2 cellular contexts compared by ENCODE assay signal in the genomic region with DNA sequence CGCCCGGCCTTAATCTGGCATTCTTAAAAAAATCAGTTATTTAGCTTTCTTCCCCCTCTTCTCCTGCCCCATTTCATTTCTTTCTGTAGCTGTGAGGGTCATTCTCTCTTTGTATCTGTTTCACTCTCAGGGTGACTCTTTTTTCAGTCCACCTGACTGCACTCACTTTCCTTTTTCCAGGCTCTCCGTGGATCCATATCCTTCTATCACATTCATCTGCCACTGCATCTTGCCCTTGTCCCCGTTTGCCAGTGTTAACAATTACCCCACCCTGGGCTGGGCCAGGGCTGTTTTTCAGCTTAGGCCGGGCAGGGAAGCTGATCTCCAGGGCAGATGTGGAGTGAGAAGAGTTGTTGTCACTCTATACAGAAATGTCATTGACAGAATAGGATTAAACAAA.
TF ChIP-seq lines count a peak whose summit lies in the region.

No MANE protein-coding gene starts in this region.

TF ChIP-seq in GM23338, 12 proteins besides CTCF, POLR2A, EP300 and RAD21 (continued from another document):
- TF ChIP-seq JUNB (IDR thresholded peaks at IDR 0.05; ENCODE audit: unreplicated experiment) (no peak), EZH2 (IDR thresholded peaks at IDR 0.05; ENCODE audit: low read depth, unreplicated experiment) (no peak), ZNF114 (CRISPR knock-in tag; IDR thresholded peaks at IDR 0.05) (no peak), STAT1 (IDR thresholded peaks at IDR 0.05; ENCODE audit: unreplicated experiment) (no peak), CREB1 (CRISPR knock-in tag; IDR thresholded peaks at IDR 0.05; ENCODE audit: low read depth) (no peak), POLR2AphosphoS5 (IDR thresholded peaks at IDR 0.05; ENCODE audit: low read depth) (no peak)
- TF ChIP-seq, protein P1, sequence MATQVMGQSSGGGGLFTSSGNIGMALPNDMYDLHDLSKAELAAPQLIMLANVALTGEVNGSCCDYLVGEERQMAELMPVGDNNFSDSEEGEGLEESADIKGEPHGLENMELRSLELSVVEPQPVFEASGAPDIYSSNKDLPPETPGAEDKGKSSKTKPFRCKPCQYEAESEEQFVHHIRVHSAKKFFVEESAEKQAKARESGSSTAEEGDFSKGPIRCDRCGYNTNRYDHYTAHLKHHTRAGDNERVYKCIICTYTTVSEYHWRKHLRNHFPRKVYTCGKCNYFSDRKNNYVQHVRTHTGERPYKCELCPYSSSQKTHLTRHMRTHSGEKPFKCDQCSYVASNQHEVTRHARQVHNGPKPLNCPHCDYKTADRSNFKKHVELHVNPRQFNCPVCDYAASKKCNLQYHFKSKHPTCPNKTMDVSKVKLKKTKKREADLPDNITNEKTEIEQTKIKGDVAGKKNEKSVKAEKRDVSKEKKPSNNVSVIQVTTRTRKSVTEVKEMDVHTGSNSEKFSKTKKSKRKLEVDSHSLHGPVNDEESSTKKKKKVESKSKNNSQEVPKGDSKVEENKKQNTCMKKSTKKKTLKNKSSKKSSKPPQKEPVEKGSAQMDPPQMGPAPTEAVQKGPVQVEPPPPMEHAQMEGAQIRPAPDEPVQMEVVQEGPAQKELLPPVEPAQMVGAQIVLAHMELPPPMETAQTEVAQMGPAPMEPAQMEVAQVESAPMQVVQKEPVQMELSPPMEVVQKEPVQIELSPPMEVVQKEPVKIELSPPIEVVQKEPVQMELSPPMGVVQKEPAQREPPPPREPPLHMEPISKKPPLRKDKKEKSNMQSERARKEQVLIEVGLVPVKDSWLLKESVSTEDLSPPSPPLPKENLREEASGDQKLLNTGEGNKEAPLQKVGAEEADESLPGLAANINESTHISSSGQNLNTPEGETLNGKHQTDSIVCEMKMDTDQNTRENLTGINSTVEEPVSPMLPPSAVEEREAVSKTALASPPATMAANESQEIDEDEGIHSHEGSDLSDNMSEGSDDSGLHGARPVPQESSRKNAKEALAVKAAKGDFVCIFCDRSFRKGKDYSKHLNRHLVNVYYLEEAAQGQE (IDR thresholded peaks at IDR 0.05; ENCODE audit: unreplicated experiment), result no peak
- TF ChIP-seq, protein P2, sequence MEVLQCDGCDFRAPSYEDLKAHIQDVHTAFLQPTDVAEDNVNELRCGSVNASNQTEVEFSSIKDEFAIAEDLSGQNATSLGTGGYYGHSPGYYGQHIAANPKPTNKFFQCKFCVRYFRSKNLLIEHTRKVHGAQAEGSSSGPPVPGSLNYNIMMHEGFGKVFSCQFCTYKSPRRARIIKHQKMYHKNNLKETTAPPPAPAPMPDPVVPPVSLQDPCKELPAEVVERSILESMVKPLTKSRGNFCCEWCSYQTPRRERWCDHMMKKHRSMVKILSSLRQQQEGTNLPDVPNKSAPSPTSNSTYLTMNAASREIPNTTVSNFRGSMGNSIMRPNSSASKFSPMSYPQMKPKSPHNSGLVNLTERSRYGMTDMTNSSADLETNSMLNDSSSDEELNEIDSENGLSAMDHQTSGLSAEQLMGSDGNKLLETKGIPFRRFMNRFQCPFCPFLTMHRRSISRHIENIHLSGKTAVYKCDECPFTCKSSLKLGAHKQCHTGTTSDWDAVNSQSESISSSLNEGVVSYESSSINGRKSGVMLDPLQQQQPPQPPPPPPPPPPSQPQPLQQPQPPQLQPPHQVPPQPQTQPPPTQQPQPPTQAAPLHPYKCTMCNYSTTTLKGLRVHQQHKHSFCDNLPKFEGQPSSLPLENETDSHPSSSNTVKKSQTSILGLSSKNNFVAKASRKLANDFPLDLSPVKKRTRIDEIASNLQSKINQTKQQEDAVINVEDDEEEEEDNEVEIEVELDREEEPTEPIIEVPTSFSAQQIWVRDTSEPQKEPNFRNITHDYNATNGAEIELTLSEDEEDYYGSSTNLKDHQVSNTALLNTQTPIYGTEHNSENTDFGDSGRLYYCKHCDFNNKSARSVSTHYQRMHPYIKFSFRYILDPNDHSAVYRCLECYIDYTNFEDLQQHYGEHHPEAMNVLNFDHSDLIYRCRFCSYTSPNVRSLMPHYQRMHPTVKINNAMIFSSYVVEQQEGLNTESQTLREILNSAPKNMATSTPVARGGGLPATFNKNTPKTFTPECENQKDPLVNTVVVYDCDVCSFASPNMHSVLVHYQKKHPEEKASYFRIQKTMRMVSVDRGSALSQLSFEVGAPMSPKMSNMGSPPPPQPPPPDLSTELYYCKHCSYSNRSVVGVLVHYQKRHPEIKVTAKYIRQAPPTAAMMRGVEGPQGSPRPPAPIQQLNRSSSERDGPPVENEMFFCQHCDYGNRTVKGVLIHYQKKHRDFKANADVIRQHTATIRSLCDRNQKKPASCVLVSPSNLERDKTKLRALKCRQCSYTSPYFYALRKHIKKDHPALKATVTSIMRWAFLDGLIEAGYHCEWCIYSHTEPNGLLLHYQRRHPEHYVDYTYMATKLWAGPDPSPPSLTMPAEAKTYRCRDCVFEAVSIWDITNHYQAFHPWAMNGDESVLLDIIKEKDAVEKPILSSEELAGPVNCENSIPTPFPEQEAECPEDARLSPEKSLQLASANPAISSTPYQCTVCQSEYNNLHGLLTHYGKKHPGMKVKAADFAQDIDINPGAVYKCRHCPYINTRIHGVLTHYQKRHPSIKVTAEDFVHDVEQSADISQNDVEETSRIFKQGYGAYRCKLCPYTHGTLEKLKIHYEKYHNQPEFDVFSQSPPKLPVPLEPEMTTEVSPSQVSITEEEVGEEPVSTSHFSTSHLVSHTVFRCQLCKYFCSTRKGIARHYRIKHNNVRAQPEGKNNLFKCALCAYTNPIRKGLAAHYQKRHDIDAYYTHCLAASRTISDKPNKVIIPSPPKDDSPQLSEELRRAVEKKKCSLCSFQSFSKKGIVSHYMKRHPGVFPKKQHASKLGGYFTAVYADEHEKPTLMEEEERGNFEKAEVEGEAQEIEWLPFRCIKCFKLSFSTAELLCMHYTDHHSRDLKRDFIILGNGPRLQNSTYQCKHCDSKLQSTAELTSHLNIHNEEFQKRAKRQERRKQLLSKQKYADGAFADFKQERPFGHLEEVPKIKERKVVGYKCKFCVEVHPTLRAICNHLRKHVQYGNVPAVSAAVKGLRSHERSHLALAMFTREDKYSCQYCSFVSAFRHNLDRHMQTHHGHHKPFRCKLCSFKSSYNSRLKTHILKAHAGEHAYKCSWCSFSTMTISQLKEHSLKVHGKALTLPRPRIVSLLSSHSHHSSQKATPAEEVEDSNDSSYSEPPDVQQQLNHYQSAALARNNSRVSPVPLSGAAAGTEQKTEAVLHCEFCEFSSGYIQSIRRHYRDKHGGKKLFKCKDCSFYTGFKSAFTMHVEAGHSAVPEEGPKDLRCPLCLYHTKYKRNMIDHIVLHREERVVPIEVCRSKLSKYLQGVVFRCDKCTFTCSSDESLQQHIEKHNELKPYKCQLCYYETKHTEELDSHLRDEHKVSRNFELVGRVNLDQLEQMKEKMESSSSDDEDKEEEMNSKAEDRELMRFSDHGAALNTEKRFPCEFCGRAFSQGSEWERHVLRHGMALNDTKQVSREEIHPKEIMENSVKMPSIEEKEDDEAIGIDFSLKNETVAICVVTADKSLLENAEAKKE (CRISPR knock-in tag; IDR thresholded peaks at IDR 0.05), result no peak

TF ChIP-seq in WTC11, 78 proteins besides CTCF, POLR2A, EP300 and RAD21:
- TF ChIP-seq, protein P3, sequence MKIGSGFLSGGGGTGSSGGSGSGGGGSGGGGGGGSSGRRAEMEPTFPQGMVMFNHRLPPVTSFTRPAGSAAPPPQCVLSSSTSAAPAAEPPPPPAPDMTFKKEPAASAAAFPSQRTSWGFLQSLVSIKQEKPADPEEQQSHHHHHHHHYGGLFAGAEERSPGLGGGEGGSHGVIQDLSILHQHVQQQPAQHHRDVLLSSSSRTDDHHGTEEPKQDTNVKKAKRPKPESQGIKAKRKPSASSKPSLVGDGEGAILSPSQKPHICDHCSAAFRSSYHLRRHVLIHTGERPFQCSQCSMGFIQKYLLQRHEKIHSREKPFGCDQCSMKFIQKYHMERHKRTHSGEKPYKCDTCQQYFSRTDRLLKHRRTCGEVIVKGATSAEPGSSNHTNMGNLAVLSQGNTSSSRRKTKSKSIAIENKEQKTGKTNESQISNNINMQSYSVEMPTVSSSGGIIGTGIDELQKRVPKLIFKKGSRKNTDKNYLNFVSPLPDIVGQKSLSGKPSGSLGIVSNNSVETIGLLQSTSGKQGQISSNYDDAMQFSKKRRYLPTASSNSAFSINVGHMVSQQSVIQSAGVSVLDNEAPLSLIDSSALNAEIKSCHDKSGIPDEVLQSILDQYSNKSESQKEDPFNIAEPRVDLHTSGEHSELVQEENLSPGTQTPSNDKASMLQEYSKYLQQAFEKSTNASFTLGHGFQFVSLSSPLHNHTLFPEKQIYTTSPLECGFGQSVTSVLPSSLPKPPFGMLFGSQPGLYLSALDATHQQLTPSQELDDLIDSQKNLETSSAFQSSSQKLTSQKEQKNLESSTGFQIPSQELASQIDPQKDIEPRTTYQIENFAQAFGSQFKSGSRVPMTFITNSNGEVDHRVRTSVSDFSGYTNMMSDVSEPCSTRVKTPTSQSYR (CRISPR knock-in tag; IDR thresholded peaks at IDR 0.05), result no peak
- no peak for TF ChIP-seq ZNF423 (CRISPR knock-in tag; IDR thresholded peaks at IDR 0.05)
- no peak for TF ChIP-seq GRHL2 (CRISPR knock-in tag; IDR thresholded peaks at IDR 0.05; ENCODE audit: insufficient replicate concordance, severe bottlenecking)
- no peak for TF ChIP-seq MYBL2 (CRISPR knock-in tag; IDR thresholded peaks at IDR 0.05)
- no peak for TF ChIP-seq EMX1 (CRISPR knock-in tag; IDR thresholded peaks at IDR 0.05)
- TF ChIP-seq TEAD4 (CRISPR knock-in tag; IDR thresholded peaks at IDR 0.05), result no peak
- TF ChIP-seq ATF1 (CRISPR knock-in tag; IDR thresholded peaks at IDR 0.05), result no peak
- TF ChIP-seq, protein P4, sequence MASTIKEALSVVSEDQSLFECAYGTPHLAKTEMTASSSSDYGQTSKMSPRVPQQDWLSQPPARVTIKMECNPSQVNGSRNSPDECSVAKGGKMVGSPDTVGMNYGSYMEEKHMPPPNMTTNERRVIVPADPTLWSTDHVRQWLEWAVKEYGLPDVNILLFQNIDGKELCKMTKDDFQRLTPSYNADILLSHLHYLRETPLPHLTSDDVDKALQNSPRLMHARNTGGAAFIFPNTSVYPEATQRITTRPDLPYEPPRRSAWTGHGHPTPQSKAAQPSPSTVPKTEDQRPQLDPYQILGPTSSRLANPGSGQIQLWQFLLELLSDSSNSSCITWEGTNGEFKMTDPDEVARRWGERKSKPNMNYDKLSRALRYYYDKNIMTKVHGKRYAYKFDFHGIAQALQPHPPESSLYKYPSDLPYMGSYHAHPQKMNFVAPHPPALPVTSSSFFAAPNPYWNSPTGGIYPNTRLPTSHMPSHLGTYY (CRISPR knock-in tag; IDR thresholded peaks at IDR 0.05), result no peak
- TF ChIP-seq, protein P5, sequence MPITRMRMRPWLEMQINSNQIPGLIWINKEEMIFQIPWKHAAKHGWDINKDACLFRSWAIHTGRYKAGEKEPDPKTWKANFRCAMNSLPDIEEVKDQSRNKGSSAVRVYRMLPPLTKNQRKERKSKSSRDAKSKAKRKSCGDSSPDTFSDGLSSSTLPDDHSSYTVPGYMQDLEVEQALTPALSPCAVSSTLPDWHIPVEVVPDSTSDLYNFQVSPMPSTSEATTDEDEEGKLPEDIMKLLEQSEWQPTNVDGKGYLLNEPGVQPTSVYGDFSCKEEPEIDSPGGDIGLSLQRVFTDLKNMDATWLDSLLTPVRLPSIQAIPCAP (CRISPR knock-in tag; IDR thresholded peaks at IDR 0.05), result no peak
- TF ChIP-seq ZNF219 (CRISPR knock-in tag; IDR thresholded peaks at IDR 0.05; ENCODE audit: borderline replicate concordance), result no peak
- TF ChIP-seq SOX15 (CRISPR knock-in tag; IDR thresholded peaks at IDR 0.05), result no peak
- no peak for TF ChIP-seq ZBTB21 (CRISPR knock-in tag; IDR thresholded peaks at IDR 0.05; ENCODE audit: borderline replicate concordance)
- TF ChIP-seq ZNF416 (CRISPR knock-in tag; IDR thresholded peaks at IDR 0.05), result no peak
- TF ChIP-seq, protein P6, sequence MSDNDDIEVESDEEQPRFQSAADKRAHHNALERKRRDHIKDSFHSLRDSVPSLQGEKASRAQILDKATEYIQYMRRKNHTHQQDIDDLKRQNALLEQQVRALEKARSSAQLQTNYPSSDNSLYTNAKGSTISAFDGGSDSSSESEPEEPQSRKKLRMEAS (CRISPR knock-in tag; IDR thresholded peaks at IDR 0.05), result no peak
- no peak for TF ChIP-seq NFE2L1 (CRISPR knock-in tag; IDR thresholded peaks at IDR 0.05)
- no peak for TF ChIP-seq ZNF138 (CRISPR knock-in tag; conservative IDR thresholded peaks at IDR 0.05)
- no peak for TF ChIP-seq CREM (CRISPR knock-in tag; IDR thresholded peaks at IDR 0.05)
